ENCODE assay signal across 8 cellular contexts in genomic region chrX:48539345-48540014, GRCh38. TPM values are rescaled to one million over a fixed set of nuclear protein-coding genes. Genes with fewer than 3 reads are reported as not detected.
DNase-seq lines count a peak whose midpoint lies in the region; ATAC-seq lines count a peak whose summit lies in the region.

TSS of gene TBC1D25 (plus strand) at chrX:48539714. CDS start at chrX:48539798, 84 bp downstream.

- peaks cover 25% of the 10 kb centered on the region for H3K4me1 Mint-ChIP-seq in activated CD8-positive, alpha-beta memory T cell treated with anti-CD3 and anti-CD28 coated beads, Interleukin-2, amount 10 ng/mL, durations not matched to agents 7 days and 5 days

- H2BK15ac ChIP-seq in mesendoderm (replicated peaks; ENCODE audit: low read depth), result no peak within 1 kb of the TSS

- no peak within 1 kb of the TSS for H2BK120ac ChIP-seq in mesendoderm (ENCODE audit: low read depth, low read length)

- H3K79me2 ChIP-seq in mesendoderm (ENCODE audit: control insufficient read depth, insufficient read depth, low read length), result no peaks in the 10 kb centered on the region

- peak within 1 kb of the TSS; percentile 98 for H3K27ac Mint-ChIP-seq in activated CD8-positive, alpha-beta memory T cell treated with anti-CD3 and anti-CD28 coated beads, Interleukin-2, amount 10 ng/mL, durations not matched to agents 7 days and 5 days

- H3K36me3 ChIP-seq in endocrine pancreas (ENCODE audit: control insufficient read depth, insufficient read depth, low read length) (no peaks in the 10 kb centered on the region), mesendoderm (ENCODE audit: control insufficient read depth, insufficient read depth, low read length) (no peaks in the 10 kb centered on the region)

- H3K4ac ChIP-seq in mesendoderm (ENCODE audit: low read depth, low read length), result no peak within 1 kb of the TSS

- peak within 1 kb of the TSS; percentile 42 for H3K4me2 ChIP-seq in mesendoderm (ENCODE audit: low read length)

- peak within 1 kb of the TSS; percentile 83 for H3K4me3 Mint-ChIP-seq in activated CD8-positive, alpha-beta memory T cell treated with anti-CD3 and anti-CD28 coated beads, Interleukin-2, amount 10 ng/mL, durations not matched to agents 7 days and 5 days

- no peak within 1 kb of the TSS for H4K8ac ChIP-seq in mesendoderm (ENCODE audit: low read depth, low read length)

- H2BK5ac ChIP-seq in mesendoderm (ENCODE audit: low read length), result no peak within 1 kb of the TSS

- H3K23ac ChIP-seq in mesendoderm (ENCODE audit: low read length), result no peak within 1 kb of the TSS

- no peaks in the 10 kb centered on the region for H3K9me3 Mint-ChIP-seq in activated CD8-positive, alpha-beta memory T cell treated with anti-CD3 and anti-CD28 coated beads, Interleukin-2, amount 10 ng/mL, durations not matched to agents 7 days and 5 days (ENCODE audit: low read depth)

- H3K27me3 ChIP-seq in endocrine pancreas (ENCODE audit: control insufficient read depth, insufficient read depth, low read length), result no peaks in the 10 kb centered on the region
- no peaks in the 10 kb centered on the region for H3K27me3 ChIP-seq in mesendoderm (ENCODE audit: insufficient read depth, low read length, poor library complexity)

- WGBS in mesendoderm (ENCODE audit: extremely low coverage, insufficient coverage, low lambda C conversion rate), result no CpG with 5 or more reads among the region's 58 CpGs

- no peak within 1 kb of the TSS for H3K18ac ChIP-seq in mesendoderm (ENCODE audit: low read length)

- H2AK5ac ChIP-seq in mesendoderm (ENCODE audit: low read length), result no peak within 1 kb of the TSS

- H3K4me3 ChIP-seq in endocrine pancreas (ENCODE audit: control insufficient read depth, insufficient read depth, low read length), result peak within 1 kb of the TSS; percentile 49
- peak within 1 kb of the TSS; percentile 58 for H3K4me3 ChIP-seq in mesendoderm (ENCODE audit: low read length)

- peak; percentile 77 for ATAC-seq in GM21360 (IDR thresholded peaks at IDR 0.05; ENCODE audit: unreplicated experiment)
- peak; percentile 79 for ATAC-seq in activated CD8-positive, alpha-beta memory T cell treated with anti-CD3 and anti-CD28 coated beads, Interleukin-2, amount 10 ng/mL, durations not matched to agents 7 days and 5 days

- H3K4me1 ChIP-seq in endocrine pancreas (ENCODE audit: control insufficient read depth, insufficient read depth, low read length) (no peaks in the 10 kb centered on the region), mesendoderm (ENCODE audit: control insufficient read depth, low read depth, low read length) (no peaks in the 10 kb centered on the region)

- no peak within 1 kb of the TSS for H4K5ac ChIP-seq in mesendoderm (ENCODE audit: low read length)

- H3K27ac ChIP-seq in mesendoderm (ENCODE audit: low read depth, low read length), result no peak within 1 kb of the TSS

- H3K36me3 Mint-ChIP-seq in activated CD8-positive, alpha-beta memory T cell treated with anti-CD3 and anti-CD28 coated beads, Interleukin-2, amount 10 ng/mL, durations not matched to agents 7 days and 5 days, result peaks cover 14% of the 10 kb centered on the region

- CTCF ChIA-PET in activated CD8-positive, alpha-beta memory T cell treated with anti-CD3 and anti-CD28 coated beads, Interleukin-2, amount 10 ng/mL, durations not matched to agents 7 days and 5 days (lab: Charles Lee), result interaction anchor here (0.5 to 2.3 kb wide), 20 partner anchors 9 to 541 kb away, joined by 3 to 16 read pairs (median 4); partner anchors contain the start of genes EBP, FTSJ1, PORCN and RBM3

- H3K79me1 ChIP-seq in mesendoderm (ENCODE audit: low read length), result no peaks in the 10 kb centered on the region

- H3K56ac ChIP-seq in mesendoderm (ENCODE audit: low read length), result peak within 1 kb of the TSS; percentile 86

- DNase-seq in COR-L47 (lab: John Stamatoyannopoulos, UW), result peak; percentile 96
- DNase-seq in HUDEP-2 (lab: John Stamatoyannopoulos, UW; ENCODE audit: unreplicated experiment in 76 of 76), result peak; percentile 6 to 97 (median 91)
- peak; percentile 93 for DNase-seq in NOMO-1 treated with dmso at 0.1 percent for 144 hours (lab: John Stamatoyannopoulos, UW; ENCODE audit: unreplicated experiment)
- peak; percentile 99 for DNase-seq in activated CD8-positive, alpha-beta memory T cell treated with anti-CD3 and anti-CD28 coated beads, Interleukin-2, amount 10 ng/mL, durations not matched to agents 7 days and 5 days
- DNase-seq in mesendoderm, result peak; percentile 99
- peak; percentile 89 for DNase-seq in stimulated activated CD8-positive, alpha-beta memory T cell treated with anti-CD3 and anti-CD28 coated beads, Interleukin-15, amount 100 ng/mL, for 1 hour (ENCODE audit: low read depth)

- H3K9ac ChIP-seq in endocrine pancreas (ENCODE audit: control insufficient read depth, insufficient read depth, low read length) (peak within 1 kb of the TSS; percentile 30), mesendoderm (ENCODE audit: low read length) (peak within 1 kb of the TSS; percentile 64)

- H3K27me3 Mint-ChIP-seq in activated CD8-positive, alpha-beta memory T cell treated with anti-CD3 and anti-CD28 coated beads, Interleukin-2, amount 10 ng/mL, durations not matched to agents 7 days and 5 days, result no peaks in the 10 kb centered on the region

- no peaks in the 10 kb centered on the region for H3K9me3 ChIP-seq in endocrine pancreas (ENCODE audit: control insufficient read depth, low read length)

RNA-seq across cellular contexts. Expression of gene TBC1D25, which starts in this region (rescaled TPM):
- total RNA-seq in activated CD8-positive, alpha-beta memory T cell treated with anti-CD3 and anti-CD28 coated beads, Interleukin-2, amount 10 ng/mL, durations not matched to agents 7 days and 5 days, result 10 to 100 TPM; 23.2 to 26.3 TPM
- 4.4 TPM for polyA plus RNA-seq in mesendoderm (2013, experiment 1 of 2)
- 4.6 TPM for polyA plus RNA-seq in mesendoderm (2013, experiment 2 of 2)
